1 cellular context compared by ENCODE assay signal in the genomic region with DNA sequence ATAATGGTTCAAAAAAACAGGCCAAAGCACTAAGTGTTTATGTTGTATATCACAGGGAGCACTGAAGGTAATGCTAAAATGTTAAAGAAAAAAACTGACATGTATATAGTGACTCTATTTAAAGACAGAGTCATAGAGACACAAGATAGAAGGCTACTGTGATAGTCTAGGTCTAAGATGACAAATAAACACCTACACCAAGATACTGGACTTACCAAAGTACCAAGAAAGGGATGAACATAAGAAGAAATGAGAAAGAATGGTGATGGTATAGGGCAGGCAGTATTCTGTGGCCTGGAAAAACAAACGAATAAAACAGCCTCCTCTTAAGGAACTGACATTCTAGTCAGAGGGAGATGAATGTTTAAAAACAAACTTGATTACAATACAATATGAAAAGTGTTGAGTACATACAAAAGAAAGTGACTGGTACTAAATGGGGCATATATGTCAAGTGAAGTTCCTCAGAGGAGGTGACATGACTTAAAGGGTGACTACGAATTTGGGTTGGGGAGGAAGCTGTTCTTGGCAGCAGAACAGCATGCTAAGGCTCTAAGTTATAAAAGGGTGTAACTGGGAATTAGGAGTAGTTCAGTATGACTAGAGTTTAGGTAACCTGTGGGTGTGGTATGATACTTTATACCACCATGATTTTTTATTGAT.
TF ChIP-seq lines count a peak whose summit lies in the region.

No MANE protein-coding gene starts in this region.

TF ChIP-seq in WTC11, 78 proteins besides CTCF, POLR2A, EP300 and RAD21:
- TF ChIP-seq FOXK1 (CRISPR knock-in tag; IDR thresholded peaks at IDR 0.05): no peak
- TF ChIP-seq, protein P1, sequence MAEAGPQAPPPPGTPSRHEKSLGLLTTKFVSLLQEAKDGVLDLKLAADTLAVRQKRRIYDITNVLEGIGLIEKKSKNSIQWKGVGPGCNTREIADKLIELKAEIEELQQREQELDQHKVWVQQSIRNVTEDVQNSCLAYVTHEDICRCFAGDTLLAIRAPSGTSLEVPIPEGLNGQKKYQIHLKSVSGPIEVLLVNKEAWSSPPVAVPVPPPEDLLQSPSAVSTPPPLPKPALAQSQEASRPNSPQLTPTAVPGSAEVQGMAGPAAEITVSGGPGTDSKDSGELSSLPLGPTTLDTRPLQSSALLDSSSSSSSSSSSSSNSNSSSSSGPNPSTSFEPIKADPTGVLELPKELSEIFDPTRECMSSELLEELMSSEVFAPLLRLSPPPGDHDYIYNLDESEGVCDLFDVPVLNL (CRISPR knock-in tag; IDR thresholded peaks at IDR 0.05; ENCODE audit: borderline replicate concordance, low read depth): no peak
- no peak for TF ChIP-seq NFYB (CRISPR knock-in tag; conservative IDR thresholded peaks at IDR 0.05; ENCODE audit: low read depth)
- TF ChIP-seq, protein P2, sequence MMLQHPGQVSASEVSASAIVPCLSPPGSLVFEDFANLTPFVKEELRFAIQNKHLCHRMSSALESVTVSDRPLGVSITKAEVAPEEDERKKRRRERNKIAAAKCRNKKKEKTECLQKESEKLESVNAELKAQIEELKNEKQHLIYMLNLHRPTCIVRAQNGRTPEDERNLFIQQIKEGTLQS (CRISPR knock-in tag; conservative IDR thresholded peaks at IDR 0.05): no peak
- TF ChIP-seq, protein P3, sequence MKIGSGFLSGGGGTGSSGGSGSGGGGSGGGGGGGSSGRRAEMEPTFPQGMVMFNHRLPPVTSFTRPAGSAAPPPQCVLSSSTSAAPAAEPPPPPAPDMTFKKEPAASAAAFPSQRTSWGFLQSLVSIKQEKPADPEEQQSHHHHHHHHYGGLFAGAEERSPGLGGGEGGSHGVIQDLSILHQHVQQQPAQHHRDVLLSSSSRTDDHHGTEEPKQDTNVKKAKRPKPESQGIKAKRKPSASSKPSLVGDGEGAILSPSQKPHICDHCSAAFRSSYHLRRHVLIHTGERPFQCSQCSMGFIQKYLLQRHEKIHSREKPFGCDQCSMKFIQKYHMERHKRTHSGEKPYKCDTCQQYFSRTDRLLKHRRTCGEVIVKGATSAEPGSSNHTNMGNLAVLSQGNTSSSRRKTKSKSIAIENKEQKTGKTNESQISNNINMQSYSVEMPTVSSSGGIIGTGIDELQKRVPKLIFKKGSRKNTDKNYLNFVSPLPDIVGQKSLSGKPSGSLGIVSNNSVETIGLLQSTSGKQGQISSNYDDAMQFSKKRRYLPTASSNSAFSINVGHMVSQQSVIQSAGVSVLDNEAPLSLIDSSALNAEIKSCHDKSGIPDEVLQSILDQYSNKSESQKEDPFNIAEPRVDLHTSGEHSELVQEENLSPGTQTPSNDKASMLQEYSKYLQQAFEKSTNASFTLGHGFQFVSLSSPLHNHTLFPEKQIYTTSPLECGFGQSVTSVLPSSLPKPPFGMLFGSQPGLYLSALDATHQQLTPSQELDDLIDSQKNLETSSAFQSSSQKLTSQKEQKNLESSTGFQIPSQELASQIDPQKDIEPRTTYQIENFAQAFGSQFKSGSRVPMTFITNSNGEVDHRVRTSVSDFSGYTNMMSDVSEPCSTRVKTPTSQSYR (CRISPR knock-in tag; IDR thresholded peaks at IDR 0.05): no peak
- TF ChIP-seq, protein P4, sequence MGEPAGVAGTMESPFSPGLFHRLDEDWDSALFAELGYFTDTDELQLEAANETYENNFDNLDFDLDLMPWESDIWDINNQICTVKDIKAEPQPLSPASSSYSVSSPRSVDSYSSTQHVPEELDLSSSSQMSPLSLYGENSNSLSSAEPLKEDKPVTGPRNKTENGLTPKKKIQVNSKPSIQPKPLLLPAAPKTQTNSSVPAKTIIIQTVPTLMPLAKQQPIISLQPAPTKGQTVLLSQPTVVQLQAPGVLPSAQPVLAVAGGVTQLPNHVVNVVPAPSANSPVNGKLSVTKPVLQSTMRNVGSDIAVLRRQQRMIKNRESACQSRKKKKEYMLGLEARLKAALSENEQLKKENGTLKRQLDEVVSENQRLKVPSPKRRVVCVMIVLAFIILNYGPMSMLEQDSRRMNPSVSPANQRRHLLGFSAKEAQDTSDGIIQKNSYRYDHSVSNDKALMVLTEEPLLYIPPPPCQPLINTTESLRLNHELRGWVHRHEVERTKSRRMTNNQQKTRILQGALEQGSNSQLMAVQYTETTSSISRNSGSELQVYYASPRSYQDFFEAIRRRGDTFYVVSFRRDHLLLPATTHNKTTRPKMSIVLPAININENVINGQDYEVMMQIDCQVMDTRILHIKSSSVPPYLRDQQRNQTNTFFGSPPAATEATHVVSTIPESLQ (CRISPR knock-in tag; IDR thresholded peaks at IDR 0.05): no peak
- no peak for TF ChIP-seq ZNF138 (CRISPR knock-in tag; conservative IDR thresholded peaks at IDR 0.05)
- TF ChIP-seq KAT7 (CRISPR knock-in tag; IDR thresholded peaks at IDR 0.05; ENCODE audit: borderline replicate concordance): no peak
- no peak for TF ChIP-seq TEAD4 (CRISPR knock-in tag; IDR thresholded peaks at IDR 0.05)
- TF ChIP-seq ZNF121 (CRISPR knock-in tag; IDR thresholded peaks at IDR 0.05): no peak
- no peak for TF ChIP-seq MXD4 (CRISPR knock-in tag; IDR thresholded peaks at IDR 0.05; ENCODE audit: borderline replicate concordance)
